Comparison of ENCODE assay signal across 1 cellular context in the genomic region with DNA sequence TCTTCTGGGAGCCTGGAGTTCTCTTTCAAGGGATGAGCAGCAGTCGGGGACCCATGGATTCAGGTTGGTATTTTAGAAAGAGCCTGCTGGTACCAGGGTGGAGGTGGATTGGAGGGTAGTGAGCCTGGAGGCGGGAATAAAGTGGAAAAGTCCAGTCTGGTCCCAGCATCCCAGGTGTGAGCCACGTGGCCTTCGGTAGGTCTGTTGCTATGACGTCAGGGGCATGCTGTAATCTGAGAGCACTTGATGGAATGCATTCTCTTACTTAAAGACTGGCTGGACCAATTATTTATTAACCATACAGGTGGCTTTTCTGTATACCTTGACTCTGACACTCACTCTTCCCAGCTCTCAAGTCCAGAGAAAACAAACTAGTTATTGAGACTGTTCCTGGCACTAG.
TF ChIP-seq lines count a peak whose summit lies in the region.

No MANE protein-coding gene starts in this region.

TF ChIP-seq in GM23338, 12 proteins besides CTCF, POLR2A, EP300 and RAD21 (continued from another document):
- TF ChIP-seq STAT1 (IDR thresholded peaks at IDR 0.05; ENCODE audit: unreplicated experiment) (no peak), ZNF331 (CRISPR knock-in tag; IDR thresholded peaks at IDR 0.05; ENCODE audit: low read depth) (no peak), ZNF114 (CRISPR knock-in tag; IDR thresholded peaks at IDR 0.05) (no peak), EZH2phosphoT487 (IDR thresholded peaks at IDR 0.05; ENCODE audit: unreplicated experiment) (no peak), JUNB (IDR thresholded peaks at IDR 0.05; ENCODE audit: unreplicated experiment) (no peak)
- TF ChIP-seq, protein P1, sequence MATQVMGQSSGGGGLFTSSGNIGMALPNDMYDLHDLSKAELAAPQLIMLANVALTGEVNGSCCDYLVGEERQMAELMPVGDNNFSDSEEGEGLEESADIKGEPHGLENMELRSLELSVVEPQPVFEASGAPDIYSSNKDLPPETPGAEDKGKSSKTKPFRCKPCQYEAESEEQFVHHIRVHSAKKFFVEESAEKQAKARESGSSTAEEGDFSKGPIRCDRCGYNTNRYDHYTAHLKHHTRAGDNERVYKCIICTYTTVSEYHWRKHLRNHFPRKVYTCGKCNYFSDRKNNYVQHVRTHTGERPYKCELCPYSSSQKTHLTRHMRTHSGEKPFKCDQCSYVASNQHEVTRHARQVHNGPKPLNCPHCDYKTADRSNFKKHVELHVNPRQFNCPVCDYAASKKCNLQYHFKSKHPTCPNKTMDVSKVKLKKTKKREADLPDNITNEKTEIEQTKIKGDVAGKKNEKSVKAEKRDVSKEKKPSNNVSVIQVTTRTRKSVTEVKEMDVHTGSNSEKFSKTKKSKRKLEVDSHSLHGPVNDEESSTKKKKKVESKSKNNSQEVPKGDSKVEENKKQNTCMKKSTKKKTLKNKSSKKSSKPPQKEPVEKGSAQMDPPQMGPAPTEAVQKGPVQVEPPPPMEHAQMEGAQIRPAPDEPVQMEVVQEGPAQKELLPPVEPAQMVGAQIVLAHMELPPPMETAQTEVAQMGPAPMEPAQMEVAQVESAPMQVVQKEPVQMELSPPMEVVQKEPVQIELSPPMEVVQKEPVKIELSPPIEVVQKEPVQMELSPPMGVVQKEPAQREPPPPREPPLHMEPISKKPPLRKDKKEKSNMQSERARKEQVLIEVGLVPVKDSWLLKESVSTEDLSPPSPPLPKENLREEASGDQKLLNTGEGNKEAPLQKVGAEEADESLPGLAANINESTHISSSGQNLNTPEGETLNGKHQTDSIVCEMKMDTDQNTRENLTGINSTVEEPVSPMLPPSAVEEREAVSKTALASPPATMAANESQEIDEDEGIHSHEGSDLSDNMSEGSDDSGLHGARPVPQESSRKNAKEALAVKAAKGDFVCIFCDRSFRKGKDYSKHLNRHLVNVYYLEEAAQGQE (IDR thresholded peaks at IDR 0.05; ENCODE audit: unreplicated experiment), result no peak
- TF ChIP-seq, protein P2, sequence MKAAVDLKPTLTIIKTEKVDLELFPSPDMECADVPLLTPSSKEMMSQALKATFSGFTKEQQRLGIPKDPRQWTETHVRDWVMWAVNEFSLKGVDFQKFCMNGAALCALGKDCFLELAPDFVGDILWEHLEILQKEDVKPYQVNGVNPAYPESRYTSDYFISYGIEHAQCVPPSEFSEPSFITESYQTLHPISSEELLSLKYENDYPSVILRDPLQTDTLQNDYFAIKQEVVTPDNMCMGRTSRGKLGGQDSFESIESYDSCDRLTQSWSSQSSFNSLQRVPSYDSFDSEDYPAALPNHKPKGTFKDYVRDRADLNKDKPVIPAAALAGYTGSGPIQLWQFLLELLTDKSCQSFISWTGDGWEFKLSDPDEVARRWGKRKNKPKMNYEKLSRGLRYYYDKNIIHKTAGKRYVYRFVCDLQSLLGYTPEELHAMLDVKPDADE (IDR thresholded peaks at IDR 0.05), result no peak
